8 cellular contexts compared by ENCODE assay signal in genomic region chr16:57810197-57811024, GRCh38. TPM values are rescaled to one million over a fixed set of nuclear protein-coding genes. Genes with fewer than 3 reads are reported as not detected.
DNase-seq lines count a peak whose midpoint lies in the region; ATAC-seq lines count a peak whose summit lies in the region.

No MANE protein-coding gene starts in this region.

- peak; percentile 91 for DNase-seq in EL
- DNase-seq in HT-29 (ENCODE audit: low spot score): peak; percentile 95
- DNase-seq in T-helper 2 cell: peak; percentile 24 to 97 (median 64)
- peak; percentile 88 for DNase-seq in astrocyte of the hippocampus (ENCODE audit: low read depth, low spot score)
- peak; percentile 93 for DNase-seq in left lobe of liver (ENCODE audit: low spot score)
- peak; percentile 32 to 64 (median 60) for DNase-seq in stimulated activated CD4-positive, alpha-beta T cell treated with anti-CD3 and anti-CD28 coated beads, TNF-alpha, amount 100 ng/mL, for 4 hours (ENCODE audit: low read depth in 3 of 3)
- no peak for DNase-seq in NCI-H1694 (lab: John Stamatoyannopoulos, UW)

- peak; percentile 99 for ATAC-seq in GM21390 (IDR thresholded peaks at IDR 0.05; ENCODE audit: unreplicated experiment)
- ATAC-seq in left lobe of liver: peak; percentile 90

RNA-seq across cellular contexts. Expression of gene KIFC3, which starts 8.1 kb away (rescaled TPM):
- total RNA-seq in HT-29 (2014; rRNA removed; shearing (Covaris generic)): 37.8 and 43.4 TPM in 2 replicates
- total RNA-seq in left lobe of liver: 43.5 TPM
